8 cellular contexts compared by ENCODE assay signal in the genomic region with DNA sequence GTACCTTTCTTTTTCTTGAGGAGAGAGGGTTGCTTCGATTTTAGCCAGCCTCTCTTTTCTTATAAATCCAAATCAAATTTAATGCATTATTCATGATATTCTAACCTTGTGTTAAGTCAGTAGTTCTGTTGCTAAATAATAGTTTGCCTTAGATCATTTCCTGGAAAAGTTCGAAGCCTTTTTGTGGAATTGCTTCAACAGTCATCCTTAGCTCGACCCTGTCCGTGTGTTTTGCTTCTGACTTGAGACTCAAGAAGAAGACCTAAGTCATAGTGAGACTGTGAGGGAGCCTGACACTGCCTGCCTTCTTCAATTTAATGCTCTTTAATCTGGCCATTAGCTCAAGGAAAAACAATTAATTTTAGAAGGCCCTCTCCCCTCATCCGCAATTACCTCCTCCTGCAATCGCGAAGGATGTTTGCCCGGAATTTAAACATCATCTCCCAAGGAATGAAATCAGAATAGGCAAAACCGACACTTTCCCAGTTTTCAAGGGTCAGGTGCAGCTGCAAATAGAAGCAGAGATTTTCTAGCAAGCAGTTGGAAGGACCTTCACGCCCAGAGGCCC. TPM values are rescaled to one million over a fixed set of nuclear protein-coding genes. Genes with fewer than 3 reads are reported as not detected.
DNase-seq lines count a peak whose midpoint lies in the region; ATAC-seq and TF ChIP-seq lines count a peak whose summit lies in the region.

No MANE protein-coding gene starts in this region.

- peak overlapping the region; percentile 82 for H3K4me2 ChIP-seq in osteoblast (ENCODE audit: insufficient read depth, low read length)

- CTCF ChIA-PET in CD4-positive, alpha-beta T cell (lab: Charles Lee) = interaction anchor here (1.0 to 1.4 kb wide), 3 partner anchors 35 to 400 kb away, joined by 3 read pairs; no protein-coding TSS in a partner anchor

- DNase-seq in CD4-positive, alpha-beta T cell = no peak
- DNase-seq in NCI-H2227 treated with DMSO at 0.1 percent for 48 hours (lab: John Stamatoyannopoulos, UW) (peak; percentile 47), osteoblast (ENCODE audit: insufficient read length, low spot score, missing footprints) (no peak), AG08395 (ENCODE audit: low spot score) (no peak), kidney tubule cell (ENCODE audit: low spot score) (no peak)

- H3K36me3 Mint-ChIP-seq in CD4-positive, alpha-beta T cell (ENCODE audit: low read depth) = no peaks in the 10 kb centered on the region

- intact Hi-C loops in CD4-positive, alpha-beta T cell (cut with DNase I, micrococcal nuclease) = loop anchor here (2.0 to 10.0 kb wide), 3 partner anchors 55 to 453 kb away; no protein-coding TSS in a partner anchor

- peaks cover 32% of the 10 kb centered on the region for H3K4me1 Mint-ChIP-seq in CD4-positive, alpha-beta T cell (ENCODE audit: low read depth)

- peak overlapping the region; percentile 56 for H2AFZ ChIP-seq in osteoblast (ENCODE audit: low read length)

- H3K36me3 ChIP-seq in duodenal mucosa (ENCODE audit: control insufficient read depth in 1 of 2, insufficient read depth in 2 of 2, low read length in 2 of 2) (no peaks in the 10 kb centered on the region), osteoblast (ENCODE audit: insufficient read depth, low read length) (no peaks in the 10 kb centered on the region)

- H3K27me3 Mint-ChIP-seq in CD4-positive, alpha-beta T cell = no peaks in the 10 kb centered on the region

- no peak for ATAC-seq in CD4-positive, alpha-beta T cell (ENCODE audit: poor library complexity)
- ATAC-seq in GM19467 (IDR thresholded peaks at IDR 0.05; ENCODE audit: unreplicated experiment) = no peak
- ATAC-seq in activated CD4-positive, CD25-positive, alpha-beta regulatory T cell treated with anti-CD3 and anti-CD28 coated beads, Interleukin-2, amount 50 U/mL, for 24 hours = no peak

- TF ChIP-seq CTCF in CD4-positive, alpha-beta T cell (IDR thresholded peaks at IDR 0.05) = no peak
- TF ChIP-seq CTCF in osteoblast (IDR thresholded peaks at IDR 0.05; ENCODE audit: extremely low read depth, low read depth, low read length) = no peak

- H3K9me3 Mint-ChIP-seq in CD4-positive, alpha-beta T cell = no peaks in the 10 kb centered on the region

- H3K4me3 ChIP-seq in duodenal mucosa (ENCODE audit: low read depth in 1 of 2, low read length in 2 of 2) (peak overlapping the region; percentile 41 to 50), osteoblast (ENCODE audit: insufficient read depth, low read length) (peak overlapping the region; percentile 72)

- H3K4me3 Mint-ChIP-seq in CD4-positive, alpha-beta T cell = peak overlapping the region; percentile 81

- POLR2A ChIA-PET in CD4-positive, alpha-beta T cell (lab: Charles Lee) = interaction anchor here (1.4 kb wide), 1 partner anchor 55 kb away, joined by 5 read pairs; no protein-coding TSS in a partner anchor

- H3K4me1 ChIP-seq in duodenal mucosa (ENCODE audit: control insufficient read depth in 1 of 2, insufficient read depth in 2 of 2, low read length in 2 of 2) = peaks cover 0 to 9% of the 10 kb centered on the region in 2 donors
- H3K4me1 ChIP-seq in osteoblast (ENCODE audit: insufficient read depth, low read length) = peaks cover 6% of the 10 kb centered on the region

- no peak overlapping the region for H3K27ac ChIP-seq in CD4-positive, alpha-beta T cell (ENCODE audit: low read depth, low read length)
- no peak overlapping the region for H3K27ac ChIP-seq in duodenal mucosa (ENCODE audit: low read depth, low read length)
- no peak overlapping the region for H3K27ac ChIP-seq in osteoblast (ENCODE audit: low read depth, low read length)

- H3K9me3 ChIP-seq in CD4-positive, alpha-beta T cell (ENCODE audit: control insufficient read depth, low read length) = no peaks in the 10 kb centered on the region
- H3K9me3 ChIP-seq in duodenal mucosa (ENCODE audit: control insufficient read depth in 1 of 2, low read length in 2 of 2) (no peaks in the 10 kb centered on the region), osteoblast (ENCODE audit: low read depth, low read length) (no peaks in the 10 kb centered on the region)

- no peak overlapping the region for H3K9ac ChIP-seq in duodenal mucosa (ENCODE audit: low read depth in 1 of 2, low read length in 2 of 2)

- H3K27me3 ChIP-seq in CD4-positive, alpha-beta T cell (ENCODE audit: control insufficient read depth, insufficient read depth, low read length) = no peaks in the 10 kb centered on the region
- H3K27me3 ChIP-seq in duodenal mucosa (ENCODE audit: control insufficient read depth in 1 of 2, insufficient read depth in 2 of 2, low read length in 2 of 2) (peaks cover 3 to 20% of the 10 kb centered on the region in 2 donors), osteoblast (ENCODE audit: insufficient read depth, low read length) (no peaks in the 10 kb centered on the region)

- H3K79me2 ChIP-seq in osteoblast (ENCODE audit: insufficient read depth, low read length) = no peaks in the 10 kb centered on the region

- H4K20me1 ChIP-seq in osteoblast (ENCODE audit: insufficient read depth, low read length) = no peaks in the 10 kb centered on the region

- H3K27ac Mint-ChIP-seq in CD4-positive, alpha-beta T cell = no peak overlapping the region

RNA-seq across cellular contexts. Expression of gene SLC4A8, which starts 0.5 kb away (rescaled TPM):
- total RNA-seq in CD4-positive, alpha-beta T cell = 1 to 10 TPM; 1.3 to 1.8 TPM
- 1.2 and 2.9 TPM in 2 replicates for total RNA-seq in osteoblast

RNA-seq across cellular contexts. Expression of gene GALNT6, which starts 33.0 kb away (rescaled TPM):
- total RNA-seq in CD4-positive, alpha-beta T cell = 10 to 100 TPM; 10.2 to 13.7 TPM
- total RNA-seq in osteoblast = 7.1 and 9.8 TPM in 2 replicates
